Comparison of ENCODE assay signal across 28 cellular contexts in the genomic region with DNA sequence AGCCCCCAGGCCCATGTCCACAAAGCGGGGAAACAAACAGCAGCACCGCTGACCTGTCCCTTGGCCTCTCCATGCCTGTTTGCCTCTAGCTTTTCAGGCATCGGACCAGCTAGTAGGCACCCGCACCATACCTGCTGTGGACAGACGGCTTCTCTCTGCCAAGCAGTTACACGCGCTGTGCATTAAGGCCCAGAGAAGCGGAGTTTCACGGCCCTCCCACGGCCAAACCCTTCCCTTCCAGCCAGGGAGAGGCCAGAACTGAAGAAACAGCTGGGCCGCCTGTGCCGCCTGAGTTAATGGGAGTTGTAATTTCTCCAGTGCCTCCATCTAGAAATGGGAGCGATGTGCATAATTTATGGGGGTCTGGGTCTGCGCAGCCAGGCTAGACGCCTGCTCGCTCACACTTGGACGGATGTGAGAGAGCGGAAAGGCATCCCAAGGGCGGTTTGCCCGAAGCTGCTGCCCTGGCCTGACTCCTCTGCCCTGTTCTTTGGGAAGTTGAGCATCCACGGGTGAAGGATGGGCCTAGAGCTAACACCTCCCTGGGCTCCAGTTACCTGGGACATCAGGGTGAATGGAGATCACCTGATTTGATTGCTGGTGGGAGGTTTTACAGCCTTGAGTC.
"Had no signal": no experiment of that assay in that cellular context is flagged by ENCODE, and none has a peak within 500 bp of the region (broad histone marks: within the 10 kb centered on the region; RNA-seq: fewer than 3 reads in every experiment).

No MANE protein-coding gene starts in this region.

- H3K4me3 Mint-ChIP-seq: activated T-cell treated with anti-CD3 and anti-CD28 coated beads, Interleukin-2, amount 50 U/mL, for 24 hours; natural killer cell; stimulated activated effector memory CD8-positive, alpha-beta T cell treated with anti-CD3 and anti-CD28 coated beads, Interleukin-12 subunit alpha, Interleukin-12 subunit beta, amount 100 ng/mL, for 72 hours; stimulated activated naive CD8-positive, alpha-beta T cell treated with anti-CD3 and anti-CD28 coated beads, Interleukin-15, Interleukin-2, amounts not matched to agents 100 ng/mL and 50 ng/mL, for 24 hours; T-helper 1 cell treated with Interleukin-12 subunit alpha and Interleukin-12 subunit beta and Interleukin-4 antibody, amounts not matched to agents 30 μg/mL and 1 μg/mL, for 36 hours had no signal

- H3K79me2 ChIP-seq: hepatocyte had no signal

- H3K4me3 ChIP-seq: colonic mucosa, gastrocnemius medialis, hepatocyte, upper lobe of left lung had no signal

- H3K4me1 Mint-ChIP-seq: stimulated activated effector memory CD8-positive, alpha-beta T cell treated with anti-CD3 and anti-CD28 coated beads, Interleukin-12 subunit alpha, Interleukin-12 subunit beta, amount 100 ng/mL, for 72 hours had no signal

- H3K4me2 ChIP-seq: hepatocyte had no signal

- H3K27ac Mint-ChIP-seq: activated T-cell treated with anti-CD3 and anti-CD28 coated beads, Interleukin-2, amount 50 U/mL, for 24 hours; natural killer cell; stimulated activated effector memory CD8-positive, alpha-beta T cell treated with anti-CD3 and anti-CD28 coated beads, Interleukin-12 subunit alpha, Interleukin-12 subunit beta, amount 100 ng/mL, for 72 hours; stimulated activated naive CD8-positive, alpha-beta T cell treated with anti-CD3 and anti-CD28 coated beads, Interleukin-15, Interleukin-2, amounts not matched to agents 100 ng/mL and 50 ng/mL, for 24 hours; T-helper 1 cell treated with Interleukin-12 subunit alpha and Interleukin-12 subunit beta and Interleukin-4 antibody, amounts not matched to agents 30 μg/mL and 1 μg/mL, for 36 hours had no signal

- H3K27me3 ChIP-seq: colonic mucosa, gastrocnemius medialis, hepatocyte, upper lobe of left lung had no signal

- H3K9me3 ChIP-seq: colonic mucosa, gastrocnemius medialis, upper lobe of left lung had no signal

- ATAC-seq: gastrocnemius medialis, left colon, natural killer cell, sciatic nerve had no signal

- H3K27ac ChIP-seq: colonic mucosa, epithelial cell of prostate, gastrocnemius medialis, hepatocyte, upper lobe of left lung, VCaP had no signal

- H2AFZ ChIP-seq: hepatocyte had no signal

- H3K9me3 Mint-ChIP-seq: activated naive CD4-positive, alpha-beta T cell treated with anti-CD3 and anti-CD28 coated beads, Interleukin-2, amount 50 U/mL, for 72 hours; activated T-cell treated with anti-CD3 and anti-CD28 coated beads, Interleukin-2, amount 50 U/mL, for 24 hours; natural killer cell; stimulated activated effector memory CD8-positive, alpha-beta T cell treated with anti-CD3 and anti-CD28 coated beads, Interleukin-12 subunit alpha, Interleukin-12 subunit beta, amount 100 ng/mL, for 72 hours; stimulated activated naive CD8-positive, alpha-beta T cell treated with anti-CD3 and anti-CD28 coated beads, Interleukin-15, Interleukin-2, amounts not matched to agents 100 ng/mL and 50 ng/mL, for 24 hours; T-helper 1 cell treated with Interleukin-12 subunit alpha and Interleukin-12 subunit beta and Interleukin-4 antibody, amounts not matched to agents 30 μg/mL and 1 μg/mL, for 36 hours had no signal

- H3K36me3 ChIP-seq: colonic mucosa, gastrocnemius medialis, upper lobe of left lung had no signal

- H3K4me1 ChIP-seq: colonic mucosa, gastrocnemius medialis, upper lobe of left lung had no signal

- H3K36me3 Mint-ChIP-seq: activated naive CD4-positive, alpha-beta T cell treated with anti-CD3 and anti-CD28 coated beads, Interleukin-2, amount 50 U/mL, for 72 hours; natural killer cell; stimulated activated effector memory CD8-positive, alpha-beta T cell treated with anti-CD3 and anti-CD28 coated beads, Interleukin-12 subunit alpha, Interleukin-12 subunit beta, amount 100 ng/mL, for 72 hours had no signal

- FAIRE-seq: bronchial epithelial cell, endometrium, keratinocyte, small intestine, TTC549 had no signal

- DNase-seq: activated CD4-positive, alpha-beta T cell treated with anti-CD3 and anti-CD28 coated beads for 4 hours; activated CD4-positive, alpha-beta T cell treated with anti-CD3 and anti-CD28 coated beads, Interleukin-2, amount 50 U/mL, for 48 hours; activated CD8-positive, alpha-beta memory T cell treated with anti-CD3 and anti-CD28 coated beads, Interleukin-2, amount 50 U/mL, for 48 hours; activated naive CD4-positive, alpha-beta T cell; activated T-cell treated with anti-CD3 and anti-CD28 coated beads, Interleukin-2, amount 50 U/mL, for 24 hours; anterior cingulate cortex; colonic mucosa; effector CD8-positive, alpha-beta T cell; gastrocnemius medialis; left colon; natural killer cell; small intestine; stimulated activated CD4-positive, alpha-beta T cell treated with anti-CD3 and anti-CD28 coated beads, Interleukin-4, amount 100 ng/mL, for 24 hours; SW 1271; T-helper 9 cell had no signal

- H3K27me3 Mint-ChIP-seq: activated T-cell treated with anti-CD3 and anti-CD28 coated beads, Interleukin-2, amount 50 U/mL, for 24 hours; stimulated activated naive CD8-positive, alpha-beta T cell treated with anti-CD3 and anti-CD28 coated beads, Interleukin-15, Interleukin-2, amounts not matched to agents 100 ng/mL and 50 ng/mL, for 24 hours had no signal
